In the genomic region with DNA sequence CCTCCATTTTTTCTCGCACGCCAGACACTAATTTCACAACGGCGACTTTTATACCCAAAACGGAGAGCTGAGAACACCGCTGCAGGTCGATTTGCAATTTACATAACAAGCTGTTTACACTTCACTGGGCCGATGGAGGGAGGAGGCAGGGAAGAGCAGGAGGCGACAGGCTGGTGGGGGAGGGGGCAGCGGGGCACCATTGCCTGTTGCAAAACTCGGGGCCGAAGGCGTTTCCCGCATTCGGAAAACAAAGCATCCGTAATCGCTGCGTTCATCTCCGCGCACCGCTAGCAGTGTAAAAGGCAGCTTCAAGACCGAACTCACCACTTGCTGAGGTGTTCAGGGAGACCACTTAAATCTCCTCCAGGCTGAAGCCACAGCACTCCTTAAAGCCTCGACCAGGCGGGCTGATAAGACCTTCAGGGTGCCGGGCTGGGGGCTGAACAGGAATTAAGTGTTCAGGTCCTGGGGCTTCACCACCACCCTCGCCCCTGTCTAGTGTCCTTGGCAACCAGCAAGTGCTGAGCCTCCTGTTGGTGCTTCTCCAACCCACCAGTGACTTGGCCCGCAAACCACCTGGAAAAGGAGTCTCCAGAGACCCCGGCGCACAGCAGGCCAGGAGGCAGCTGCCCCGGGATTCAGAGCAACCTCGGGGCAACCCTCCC, we compare ENCODE assay signal across 8 cellular contexts. TPM values are rescaled to one million over a fixed set of nuclear protein-coding genes. Genes with fewer than 3 reads are reported as not detected.
DNase-seq lines count a peak whose midpoint lies in the region; ATAC-seq lines count a peak whose summit lies in the region.

No MANE protein-coding gene starts in this region.

- H3K36me3 Mint-ChIP-seq in activated naive CD8-positive, alpha-beta T cell treated with anti-CD3 and anti-CD28 coated beads, Interleukin-2, amount 10 ng/mL, durations not matched to agents 7 days and 5 days, result no peaks in the 10 kb centered on the region
- no peaks in the 10 kb centered on the region for H3K36me3 Mint-ChIP-seq in naive B cell

- peaks cover 23% of the 10 kb centered on the region for H3K4me1 ChIP-seq in HUES64 (ENCODE audit: insufficient read depth, low read length)

- no peaks in the 10 kb centered on the region for H3K9me3 Mint-ChIP-seq in activated naive CD8-positive, alpha-beta T cell treated with anti-CD3 and anti-CD28 coated beads, Interleukin-2, amount 10 ng/mL, durations not matched to agents 7 days and 5 days
- H3K9me3 Mint-ChIP-seq in naive B cell, result peaks cover 0 to 16% (median 2%) of the 10 kb centered on the region in 7 donors

- no peaks in the 10 kb centered on the region for H3K9me3 ChIP-seq in HUES64 (ENCODE audit: insufficient read depth, low read depth, low read length)

- peaks cover 99% of the 10 kb centered on the region for H3K27me3 ChIP-seq in HUES64 (ENCODE audit: insufficient read depth, low read length)

- no peak overlapping the region; the same call in 1 of the 2 replicates for H3K27ac ChIP-seq in HUES64 (ENCODE audit: low read depth, low read length)

- no peaks in the 10 kb centered on the region for H3K36me3 ChIP-seq in HUES64 (ENCODE audit: insufficient read depth, low read length)

- ATAC-seq in activated naive CD8-positive, alpha-beta T cell treated with anti-CD3 and anti-CD28 coated beads, Interleukin-2, amount 10 ng/mL, durations not matched to agents 7 days and 5 days (ENCODE audit: low read depth), result no peak
- ATAC-seq in naive B cell (ENCODE audit: low read depth in 2 of 2) (no peak), HG02973 (IDR thresholded peaks at IDR 0.05; ENCODE audit: unreplicated experiment) (no peak), HG03095 (IDR thresholded peaks at IDR 0.05; ENCODE audit: unreplicated experiment) (no peak)

- H3K27ac Mint-ChIP-seq in activated naive CD8-positive, alpha-beta T cell treated with anti-CD3 and anti-CD28 coated beads, Interleukin-2, amount 10 ng/mL, durations not matched to agents 7 days and 5 days, result peak overlapping the region; percentile 32
- peak overlapping the region in 3 of 6 donors; percentile 91 to 96 (median 95) for H3K27ac Mint-ChIP-seq in naive B cell

- POLR2A ChIA-PET in activated naive CD8-positive, alpha-beta T cell treated with anti-CD3 and anti-CD28 coated beads, Interleukin-2, amount 10 ng/mL, durations not matched to agents 7 days and 5 days (lab: Charles Lee), result interaction anchor here (0.6 to 1.0 kb wide), 2 partner anchors 10 to 17 kb away, joined by 3 read pairs; no protein-coding TSS in a partner anchor

- peaks cover 32% of the 10 kb centered on the region for H3K4me1 Mint-ChIP-seq in activated naive CD8-positive, alpha-beta T cell treated with anti-CD3 and anti-CD28 coated beads, Interleukin-2, amount 10 ng/mL, durations not matched to agents 7 days and 5 days
- peaks cover 41 to 47% (median 47%) of the 10 kb centered on the region in 3 donors for H3K4me1 Mint-ChIP-seq in naive B cell

- under 1% methylated on average over 31 of the region's 31 CpGs for WGBS in HUES64

- DNase-seq in D341Med (ENCODE audit: low spot score) (peak; percentile 59), naive B cell (no peak), middle frontal gyrus (ENCODE audit: extremely low spot score, low spot score) (no peak), CD1c-positive myeloid dendritic cell (ENCODE audit: extremely low spot score) (no peak)
- DNase-seq in activated naive CD8-positive, alpha-beta T cell treated with anti-CD3 and anti-CD28 coated beads, Interleukin-2, amount 10 ng/mL, durations not matched to agents 7 days and 5 days, result no peak

- peak overlapping the region; percentile 42 for H3K4me3 Mint-ChIP-seq in activated naive CD8-positive, alpha-beta T cell treated with anti-CD3 and anti-CD28 coated beads, Interleukin-2, amount 10 ng/mL, durations not matched to agents 7 days and 5 days
- peak overlapping the region; percentile 50 to 84 (median 72) for H3K4me3 Mint-ChIP-seq in naive B cell

- H3K27me3 Mint-ChIP-seq in activated naive CD8-positive, alpha-beta T cell treated with anti-CD3 and anti-CD28 coated beads, Interleukin-2, amount 10 ng/mL, durations not matched to agents 7 days and 5 days, result peaks cover 66% of the 10 kb centered on the region
- peaks cover 63 to 70% (median 67%) of the 10 kb centered on the region in 3 donors for H3K27me3 Mint-ChIP-seq in naive B cell

- H3K4me3 ChIP-seq in HUES64 (ENCODE audit: low read length), result peak overlapping the region; percentile 43

- no peak overlapping the region for H3K9ac ChIP-seq in HUES64 (ENCODE audit: low read depth, low read length)

RNA-seq across cellular contexts. Expression of gene FOXC1, which starts 2.0 kb away (rescaled TPM):
- 2.2 TPM for polyA plus RNA-seq in HUES64 (2013, experiment 1 of 2)
- polyA plus RNA-seq in HUES64 (2013, experiment 2 of 2), result 3.5 TPM
- not detected for total RNA-seq in activated naive CD8-positive, alpha-beta T cell treated with anti-CD3 and anti-CD28 coated beads, Interleukin-2, amount 10 ng/mL, durations not matched to agents 7 days and 5 days
- polyA plus RNA-seq in naive B cell (ENCODE audit: low read depth in 6 of 6), result under 1 TPM in 1 of 6 donors, not detected in 5; 0.17 TPM
